26 cellular contexts compared by ENCODE assay signal in genomic region chr20:20192366-20192765, GRCh38.
"Had no signal": no experiment of that assay in that cellular context is flagged by ENCODE, and none has a peak within 500 bp of the region (broad histone marks: within the 10 kb centered on the region; RNA-seq: fewer than 3 reads in every experiment).

No MANE protein-coding gene starts in this region.

- H3K4me3 Mint-ChIP-seq: activated CD4-positive, alpha-beta memory T cell treated with anti-CD3 and anti-CD28 coated beads for 36 hours; activated T-cell treated with anti-CD3 and anti-CD28 coated beads, Interleukin-2, amount 50 U/mL, for 24 hours; natural killer cell treated with Interleukin-12 subunit alpha and Interleukin-12 subunit beta and Interleukin-15 and Interleukin-18, amount 100 ng/mL, for 72 hours; stimulated activated memory B cell treated with anti-CD40 and anti-IgM and Interleukin-4, amounts not matched to agents 10 μg/mL and 1 μg/mL and 100 μg/mL, for 72 hours; stimulated activated naive CD8-positive, alpha-beta T cell treated with anti-CD3 and anti-CD28 coated beads, Interleukin-15, amount 100 ng/mL, for 72 hours had no signal

- H3K4me3 ChIP-seq: coronary artery, dorsolateral prefrontal cortex, left ventricle myocardium inferior, lung, mucosa of descending colon, right atrium auricular region, smooth muscle cell, upper lobe of left lung, vagina had no signal

- H3K4me2 ChIP-seq: smooth muscle cell had no signal

- H3K4me1 Mint-ChIP-seq: stimulated activated memory B cell treated with anti-CD40 and anti-IgM and Interleukin-4, amounts not matched to agents 10 μg/mL and 1 μg/mL and 100 μg/mL, for 72 hours; stimulated activated naive CD8-positive, alpha-beta T cell treated with anti-CD3 and anti-CD28 coated beads, Interleukin-15, amount 100 ng/mL, for 72 hours had no signal

- H3K27ac Mint-ChIP-seq: activated CD4-positive, alpha-beta memory T cell treated with anti-CD3 and anti-CD28 coated beads for 36 hours; activated T-cell treated with anti-CD3 and anti-CD28 coated beads, Interleukin-2, amount 50 U/mL, for 24 hours; stimulated activated memory B cell treated with anti-CD40 and anti-IgM and Interleukin-4, amounts not matched to agents 10 μg/mL and 1 μg/mL and 100 μg/mL, for 72 hours; stimulated activated naive CD8-positive, alpha-beta T cell treated with anti-CD3 and anti-CD28 coated beads, Interleukin-15, amount 100 ng/mL, for 72 hours had no signal

- H3K36me3 ChIP-seq: brain microvascular endothelial cell, left ventricle myocardium inferior, right atrium auricular region, upper lobe of left lung, vagina, WERI-Rb-1 had no signal

- H3K9me3 ChIP-seq: left ventricle myocardium inferior, mucosa of descending colon, right atrium auricular region, upper lobe of left lung, vagina had no signal

- H3K36me3 Mint-ChIP-seq: activated CD4-positive, alpha-beta memory T cell treated with anti-CD3 and anti-CD28 coated beads for 36 hours; natural killer cell treated with Interleukin-12 subunit alpha and Interleukin-12 subunit beta and Interleukin-15 and Interleukin-18, amount 100 ng/mL, for 72 hours; stimulated activated memory B cell treated with anti-CD40 and anti-IgM and Interleukin-4, amounts not matched to agents 10 μg/mL and 1 μg/mL and 100 μg/mL, for 72 hours had no signal

- H3K27me3 Mint-ChIP-seq: natural killer cell treated with Interleukin-12 subunit alpha and Interleukin-12 subunit beta and Interleukin-15 and Interleukin-18, amount 100 ng/mL, for 72 hours had no signal

- H3K4me1 ChIP-seq: right atrium auricular region, upper lobe of left lung, vagina had no signal

- H3K27ac ChIP-seq: brain microvascular endothelial cell, coronary artery, dorsolateral prefrontal cortex, left ventricle myocardium inferior, right atrium auricular region, upper lobe of left lung, vagina, WERI-Rb-1 had no signal

- DNase-seq: activated CD4-positive, alpha-beta memory T cell treated with anti-CD3 and anti-CD28 coated beads for 36 hours; activated CD4-positive, alpha-beta T cell treated with anti-CD3 and anti-CD28 coated beads for 48 hours; activated CD8-positive, alpha-beta memory T cell treated with anti-CD3 and anti-CD28 coated beads, Interleukin-2, amount 50 U/mL, for 4 hours; activated gamma-delta T cell treated with Interleukin-2 at 50 U/mL for 16 hours; activated naive CD4-positive, alpha-beta T cell treated with anti-CD3 and anti-CD28 coated beads, Interleukin-2, amount 50 U/mL, for 16 hours; activated T-cell treated with anti-CD3 and anti-CD28 coated beads, Interleukin-2, amount 50 U/mL, for 24 hours; amniotic stem cell; brain microvascular endothelial cell; dorsolateral prefrontal cortex; effector memory CD4-positive, alpha-beta T cell; left ventricle myocardium inferior; mucosa of descending colon; stimulated activated CD4-positive, alpha-beta T cell treated with anti-CD3 and anti-CD28 coated beads, Interleukin-1b, Interleukin-23, amount 100 ng/mL, for 48 hours; stimulated activated CD4-positive, alpha-beta T cell treated with anti-CD3 and anti-CD28 coated beads, Interleukin-4, amount 100 ng/mL, for 4 hours; stimulated activated CD8-positive, alpha-beta memory T cell treated with anti-CD3 and anti-CD28 coated beads, Interleukin-4, amount 100 ng/mL, for 48 hours; stimulated activated naive CD8-positive, alpha-beta T cell treated with anti-CD3 and anti-CD28 coated beads, Interleukin-15, amount 100 ng/mL, for 72 hours; substantia nigra; upper lobe of left lung; WERI-Rb-1 had no signal

- H3K27me3 ChIP-seq: brain microvascular endothelial cell, dorsolateral prefrontal cortex, right atrium auricular region, upper lobe of left lung, vagina had no signal

- H3K9me3 Mint-ChIP-seq: activated CD4-positive, alpha-beta memory T cell treated with anti-CD3 and anti-CD28 coated beads for 36 hours; activated T-cell treated with anti-CD3 and anti-CD28 coated beads, Interleukin-2, amount 50 U/mL, for 24 hours; natural killer cell treated with Interleukin-12 subunit alpha and Interleukin-12 subunit beta and Interleukin-15 and Interleukin-18, amount 100 ng/mL, for 72 hours; stimulated activated memory B cell treated with anti-CD40 and anti-IgM and Interleukin-4, amounts not matched to agents 10 μg/mL and 1 μg/mL and 100 μg/mL, for 72 hours; stimulated activated naive CD8-positive, alpha-beta T cell treated with anti-CD3 and anti-CD28 coated beads, Interleukin-15, amount 100 ng/mL, for 72 hours had no signal
